Comparison of ENCODE assay signal across 18 cellular contexts in genomic region chr21:27769763-27770162, GRCh38.
"Had no signal": no experiment of that assay in that cellular context is flagged by ENCODE, and none has a peak within 500 bp of the region (broad histone marks: within the 10 kb centered on the region; RNA-seq: fewer than 3 reads in every experiment).

No MANE protein-coding gene starts in this region.

- H3K27ac ChIP-seq: brain microvascular endothelial cell, foreskin keratinocyte, right atrium auricular region, thyroid gland had no signal

- H3K27me3 Mint-ChIP-seq: activated naive CD8-positive, alpha-beta T cell; dendritic cell treated with granulocyte-macrophage colony-stimulating factor and Interleukin-4, amounts not matched to agents 40 ng/mL and 50 ng/mL, for 4 days; natural killer cell treated with Interleukin-12 subunit alpha and Interleukin-12 subunit beta and Interleukin-15 and Interleukin-18, amount 100 ng/mL, for 72 hours had no signal

- H3K9me3 Mint-ChIP-seq: activated CD4-positive, alpha-beta memory T cell treated with anti-CD3 and anti-CD28 coated beads for 36 hours had no signal

- H3K27ac Mint-ChIP-seq: activated CD4-positive, alpha-beta memory T cell treated with anti-CD3 and anti-CD28 coated beads for 36 hours; activated naive CD8-positive, alpha-beta T cell; dendritic cell treated with granulocyte-macrophage colony-stimulating factor and Interleukin-4, amounts not matched to agents 40 ng/mL and 50 ng/mL, for 4 days; natural killer cell treated with Interleukin-12 subunit alpha and Interleukin-12 subunit beta and Interleukin-15 and Interleukin-18, amount 100 ng/mL, for 72 hours had no signal

- ATAC-seq: activated T-cell treated with anti-CD3 and anti-CD28 coated beads, Interleukin-2, amount 50 U/mL, for 4 hours; foreskin keratinocyte; left colon; natural killer cell treated with Interleukin-12 subunit alpha and Interleukin-12 subunit beta and Interleukin-15 and Interleukin-18, amount 100 ng/mL, for 72 hours had no signal

- H3K36me3 Mint-ChIP-seq: activated CD4-positive, alpha-beta memory T cell treated with anti-CD3 and anti-CD28 coated beads for 36 hours; activated naive CD8-positive, alpha-beta T cell; natural killer cell treated with Interleukin-12 subunit alpha and Interleukin-12 subunit beta and Interleukin-15 and Interleukin-18, amount 100 ng/mL, for 72 hours had no signal

- H3K4me3 ChIP-seq: right atrium auricular region, smooth muscle cell, thyroid gland had no signal

- DNase-seq: activated CD4-positive, alpha-beta memory T cell treated with anti-CD3 and anti-CD28 coated beads for 36 hours; activated CD4-positive, alpha-beta T cell treated with anti-CD3 and anti-CD28 coated beads for 1 hour; activated gamma-delta T cell; activated T-cell treated with anti-CD3 and anti-CD28 coated beads, Interleukin-2, amount 50 U/mL, for 4 hours; brain microvascular endothelial cell; cerebellar nuclear complex; erythroblast; foreskin keratinocyte; head of caudate nucleus; left colon; mammary epithelial cell; nucleus accumbens; thyroid gland had no signal

- H3K36me3 ChIP-seq: brain microvascular endothelial cell, right atrium auricular region, thyroid gland had no signal

- H3K4me2 ChIP-seq: smooth muscle cell had no signal

- H3K4me1 ChIP-seq: foreskin keratinocyte, right atrium auricular region, thyroid gland had no signal

- H3K27me3 ChIP-seq: brain microvascular endothelial cell, foreskin keratinocyte, right atrium auricular region, thyroid gland had no signal

- H3K4me3 Mint-ChIP-seq: activated CD4-positive, alpha-beta memory T cell treated with anti-CD3 and anti-CD28 coated beads for 36 hours; activated naive CD8-positive, alpha-beta T cell; activated T-cell treated with anti-CD3 and anti-CD28 coated beads, Interleukin-2, amount 50 U/mL, for 4 hours; dendritic cell treated with granulocyte-macrophage colony-stimulating factor and Interleukin-4, amounts not matched to agents 40 ng/mL and 50 ng/mL, for 4 days; natural killer cell treated with Interleukin-12 subunit alpha and Interleukin-12 subunit beta and Interleukin-15 and Interleukin-18, amount 100 ng/mL, for 72 hours had no signal
